ENCODE assay signal across 8 cellular contexts in genomic region chr11:116835042-116835772, GRCh38. TPM values are rescaled to one million over a fixed set of nuclear protein-coding genes. Genes with fewer than 3 reads are reported as not detected.
DNase-seq lines count a peak whose midpoint lies in the region; ATAC-seq and TF ChIP-seq lines count a peak whose summit lies in the region.

No MANE protein-coding gene starts in this region.

- no peaks in the 10 kb centered on the region for H3F3A ChIP-seq in PC-3 (ENCODE audit: low read length, unreplicated experiment)

- peaks cover 3 to 8% (median 4%) of the 10 kb centered on the region in 3 donors for H3K27me3 Mint-ChIP-seq in CD14-positive monocyte (ENCODE audit: low read depth in 3 of 3)
- no peaks in the 10 kb centered on the region for H3K27me3 Mint-ChIP-seq in osteocyte (ENCODE audit: unreplicated experiment)

- no peaks in the 10 kb centered on the region for H3K9me2 ChIP-seq in PC-3 (replicated peaks; ENCODE audit: low read length)

- CTCF ChIA-PET in PC-3 (lab: Charles Lee) = interaction anchor here (0.6 to 2.3 kb wide), 13 partner anchors 18 to 392 kb away, joined by 3 to 16 read pairs (median 5); partner anchors contain the start of genes APOA5 and ZPR1

- peaks cover 0 to 1% (median 0%) of the 10 kb centered on the region in 7 donors for H3K9me3 Mint-ChIP-seq in CD14-positive monocyte
- no peaks in the 10 kb centered on the region for H3K9me3 Mint-ChIP-seq in osteocyte (ENCODE audit: unreplicated experiment)

- no peak for TF ChIP-seq CTCF in CD14-positive monocyte (IDR thresholded peaks at IDR 0.05)
- no peak for TF ChIP-seq CTCF in PC-3 (conservative IDR thresholded peaks at IDR 0.05; ENCODE audit: low read depth, low read length)
- TF ChIP-seq CTCF in osteocyte (IDR thresholded peaks at IDR 0.05) = no peak

- H2AFZ ChIP-seq in PC-3 (ENCODE audit: low read length) = peak overlapping the region; percentile 97

- no peaks in the 10 kb centered on the region for H3K36me3 ChIP-seq in PC-3 (ENCODE audit: low read depth, low read length)

- no peaks in the 10 kb centered on the region for H3K9me3 ChIP-seq in PC-3 (ENCODE audit: low read length)

- H3K4me1 Mint-ChIP-seq in CD14-positive monocyte (peaks cover 14% of the 10 kb centered on the region), osteocyte (ENCODE audit: unreplicated experiment) (peaks cover 4% of the 10 kb centered on the region)

- peak overlapping the region in 1 of 7 donors; percentile 41 for H3K27ac Mint-ChIP-seq in CD14-positive monocyte
- H3K27ac Mint-ChIP-seq in osteocyte (ENCODE audit: unreplicated experiment) = no peak overlapping the region

- peak overlapping the region; percentile 74 to 88 for H3K4me3 Mint-ChIP-seq in CD14-positive monocyte
- peak overlapping the region; percentile 55 for H3K4me3 Mint-ChIP-seq in osteocyte (ENCODE audit: unreplicated experiment)

- H3K27me3 ChIP-seq in PC-3 (ENCODE audit: low read length) = no peaks in the 10 kb centered on the region

- peaks cover 7% of the 10 kb centered on the region for H3K4me1 ChIP-seq in PC-3 (ENCODE audit: insufficient read depth, low read length)

- POLR2A ChIA-PET in PC-3 (lab: Charles Lee; ENCODE audit: unreplicated experiment) = interaction anchor here (0.6 to 1.0 kb wide), 4 partner anchors 18 to 192 kb away, joined by 5 to 10 read pairs (median 6); partner anchors contain the start of gene ZPR1

- H3K36me3 Mint-ChIP-seq in CD14-positive monocyte (no peaks in the 10 kb centered on the region), osteocyte (ENCODE audit: unreplicated experiment) (no peaks in the 10 kb centered on the region)

- no peaks in the 10 kb centered on the region for H4K20me1 ChIP-seq in PC-3 (ENCODE audit: low read length)

- DNase-seq in CD14-positive monocyte (ENCODE audit: low spot score) (peak; percentile 45), PC-3 (no peak), osteocyte (ENCODE audit: extremely low spot score, unreplicated experiment) (no peak), AG20443 (ENCODE audit: low spot score) (no peak), NCI-H226 (no peak), head of caudate nucleus (no peak)

- peak overlapping the region; percentile 63 for H3K4me3 ChIP-seq in PC-3 (ENCODE audit: low read length)

- intact Hi-C loops in CD14-positive monocyte (cut with micrococcal nuclease) = no loop called here
- intact Hi-C loops in PC-3 (cut with micrococcal nuclease) = loop anchor here (2.0 to 5.0 kb wide), 2 partner anchors 46 to 63 kb away; partner anchors contain the start of genes BUD13 and ZPR1
- intact Hi-C loops in head of caudate nucleus (cut with DNase I) = no loop called here

- H3K79me2 ChIP-seq in PC-3 (ENCODE audit: low read length) = no peaks in the 10 kb centered on the region

- ATAC-seq in GM21390 (IDR thresholded peaks at IDR 0.05; ENCODE audit: unreplicated experiment) (peak; percentile 34), PC-3 (peak; percentile 4), esophagus mucosa (peak; percentile 14)

- H3K4me2 ChIP-seq in PC-3 (ENCODE audit: low read length) = peak overlapping the region; percentile 89

- H3K9ac ChIP-seq in PC-3 (ENCODE audit: low read length) = peak overlapping the region; percentile 60

- H3K27ac ChIP-seq in PC-3 (ENCODE audit: low read length) = no peak overlapping the region

- BruUV-seq in PC-3 (replicated peaks; lab: Mats Ljungman, UMichigan) = TSS peak; percentile 31

RNA-seq across cellular contexts. Expression of gene APOA1, which starts 2.2 kb away (rescaled TPM):
- polyA plus RNA-seq in CD14-positive monocyte = not detected
- total RNA-seq in PC-3 (2014; rRNA removed) (0.33 TPM in 1 of 2 replicates, not detected in the other), esophagus mucosa (0.64 TPM), osteocyte (not detected in 2 replicates)

RNA-seq across cellular contexts. Expression of gene APOC3, which starts 5.5 kb away (rescaled TPM):
- not detected for polyA plus RNA-seq in CD14-positive monocyte
- total RNA-seq in PC-3 (2014; rRNA removed) (not detected in 2 replicates), esophagus mucosa (0.52 TPM), osteocyte (not detected in 2 replicates)

RNA-seq across cellular contexts. Expression of gene APOA4, which starts 12.1 kb away (rescaled TPM):
- not detected for polyA plus RNA-seq in CD14-positive monocyte
- not detected in 2 replicates for total RNA-seq in PC-3 (2014; rRNA removed)
- total RNA-seq in esophagus mucosa = not detected
- not detected in 2 replicates for total RNA-seq in osteocyte

RNA-seq across cellular contexts. Expression of gene APOA5, which starts 43.5 kb away (rescaled TPM):
- not detected for polyA plus RNA-seq in CD14-positive monocyte
- total RNA-seq in PC-3 (2014; rRNA removed) (not detected in 2 replicates), esophagus mucosa (not detected), osteocyte (not detected in 2 replicates)

RNA-seq across cellular contexts. Expression of gene ZPR1, which starts 47.4 kb away (rescaled TPM):
- 10 to 100 TPM; 35.2 to 35.5 TPM for polyA plus RNA-seq in CD14-positive monocyte
- total RNA-seq in PC-3 (2014; rRNA removed) (86.5 and 89.5 TPM in 2 replicates), esophagus mucosa (42.3 TPM), osteocyte (33.1 and 35.1 TPM in 2 replicates)
